Comparison of ENCODE assay signal across 11 cellular contexts in the genomic region with DNA sequence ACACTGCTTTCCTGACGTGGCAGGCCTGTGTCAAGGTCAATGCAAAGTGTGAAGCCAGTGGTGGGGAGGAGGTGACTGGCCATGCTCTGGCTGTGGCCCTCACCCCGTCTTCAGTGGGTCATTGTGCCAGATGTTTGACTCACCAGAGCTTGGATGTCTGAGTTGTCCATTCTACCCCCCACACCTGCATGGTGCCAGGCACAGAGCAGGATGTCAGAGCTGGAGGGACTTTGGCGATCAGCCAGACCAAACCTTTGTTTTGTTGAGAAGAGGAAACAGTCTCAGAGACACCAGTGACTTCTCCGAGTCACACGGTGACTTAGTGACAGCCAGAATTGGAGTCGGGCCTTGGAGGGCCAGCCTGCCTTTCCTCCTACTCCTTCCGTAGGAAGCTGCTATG. TPM values are rescaled to one million over a fixed set of nuclear protein-coding genes. Genes with fewer than 3 reads are reported as not detected.
DNase-seq lines count a peak whose midpoint lies in the region; ATAC-seq and TF ChIP-seq lines count a peak whose summit lies in the region.
"Had no signal": no experiment of that assay in that cellular context is flagged by ENCODE, and none has a peak within 500 bp of the region (broad histone marks: within the 10 kb centered on the region; RNA-seq: fewer than 3 reads in every experiment).

No MANE protein-coding gene starts in this region.

- H3K36me3 ChIP-seq in BE2C (peaks cover 61% of the 10 kb centered on the region), DND-41 (ENCODE audit: insufficient read depth, low read length) (peaks cover 27% of the 10 kb centered on the region), RWPE2 (ENCODE audit: low read depth) (no peaks in the 10 kb centered on the region)

- H4K20me1 ChIP-seq in DND-41 (ENCODE audit: insufficient read depth, low read length) = 0 out of 2 replicates have a peak, but pooled peaks cover 5% of the 10 kb centered on the region

- H3K9me3 Mint-ChIP-seq in activated T-cell treated with anti-CD3 and anti-CD28 coated beads, Interleukin-2, amount 50 U/mL, for 4 hours = peaks cover 13% of the 10 kb centered on the region

- H3K27me3 Mint-ChIP-seq in activated T-cell treated with anti-CD3 and anti-CD28 coated beads, Interleukin-2, amount 50 U/mL, for 4 hours (ENCODE audit: low read depth) = peaks cover 10% of the 10 kb centered on the region

- H3K4me1 Mint-ChIP-seq in activated T-cell treated with anti-CD3 and anti-CD28 coated beads, Interleukin-2, amount 50 U/mL, for 4 hours (ENCODE audit: low read depth) = peaks cover 9% of the 10 kb centered on the region

- TF ChIP-seq CTCF in BE2C (IDR thresholded peaks at IDR 0.05; ENCODE audit: low read depth, low read length) (no peak), DND-41 (IDR thresholded peaks at IDR 0.05; ENCODE audit: borderline replicate concordance, extremely low read depth, low read length, poor library complexity, severe bottlenecking) (no peak), RWPE2 (IDR thresholded peaks at IDR 0.05; ENCODE audit: poor library complexity, severe bottlenecking) (no peak)

- peaks cover 10% of the 10 kb centered on the region; the same call in 1 of the 2 replicates for H3K9me3 ChIP-seq in BE2C
- peaks cover 5% of the 10 kb centered on the region for H3K9me3 ChIP-seq in DND-41 (ENCODE audit: insufficient read depth, low read length, severe bottlenecking)
- H3K9me3 ChIP-seq in RWPE2 (ENCODE audit: severe bottlenecking) = peaks cover 7% of the 10 kb centered on the region

- peak; percentile 81 for ATAC-seq in DND-41 (ENCODE audit: insufficient read depth, low read depth)
- ATAC-seq in RWPE2 (ENCODE audit: low read depth) = peak; percentile 10; the same call in 2 of the 3 replicates
- ATAC-seq in activated T-cell treated with anti-CD3 and anti-CD28 coated beads, Interleukin-2, amount 50 U/mL, for 4 hours = no peak

- H3K36me3 Mint-ChIP-seq in activated T-cell treated with anti-CD3 and anti-CD28 coated beads, Interleukin-2, amount 50 U/mL, for 4 hours (ENCODE audit: insufficient read depth) = no peaks in the 10 kb centered on the region

- H3K4me3 ChIP-seq in BE2C (ENCODE audit: low read depth, low read length) = no peak overlapping the region
- H3K4me3 ChIP-seq in DND-41 (ENCODE audit: low read depth in 1 of 2, low read length in 2 of 2) = no peak overlapping the region
- H3K4me3 ChIP-seq in RWPE2 (ENCODE audit: severe bottlenecking) = no peak overlapping the region

- H3K4me1 ChIP-seq in BE2C = peaks cover 10% of the 10 kb centered on the region
- H3K4me1 ChIP-seq in DND-41 (ENCODE audit: insufficient read depth, low read length) = peaks cover 20% of the 10 kb centered on the region
- H3K4me1 ChIP-seq in RWPE2 (ENCODE audit: insufficient read depth, poor library complexity, severe bottlenecking) = peaks cover 25% of the 10 kb centered on the region

- H3K27ac ChIP-seq in DND-41 (ENCODE audit: low read length) (peak overlapping the region; percentile 55), RWPE2 (ENCODE audit: poor library complexity, severe bottlenecking) (no peak overlapping the region)

- H3K27me3 ChIP-seq in BE2C (no peaks in the 10 kb centered on the region), DND-41 (ENCODE audit: insufficient read depth, low read length, poor library complexity) (no peaks in the 10 kb centered on the region), RWPE2 (ENCODE audit: insufficient read depth, poor library complexity, severe bottlenecking) (no peaks in the 10 kb centered on the region)

- no peak overlapping the region for H3K4me3 Mint-ChIP-seq in activated T-cell treated with anti-CD3 and anti-CD28 coated beads, Interleukin-2, amount 50 U/mL, for 4 hours
- H3K4me3 Mint-ChIP-seq: dendritic cell treated with granulocyte-macrophage colony-stimulating factor and Interleukin-4, amounts not matched to agents 40 ng/mL and 50 ng/mL, for 4 days had no signal

- no peak overlapping the region for H3K9ac ChIP-seq in DND-41 (ENCODE audit: low read depth, low read length)

- no peak overlapping the region for H3K4me2 ChIP-seq in DND-41 (ENCODE audit: insufficient read depth, low read length)

- DNase-seq in BE2C (peak; percentile 62), DND-41 (peak; percentile 66), RWPE2 (ENCODE audit: low spot score) (no peak), kidney tubule cell (ENCODE audit: low spot score) (peak; percentile 93), germinal center (ENCODE audit: low spot score) (no peak), NCI-H2107 (lab: John Stamatoyannopoulos, UW) (no peak)
- no peak for DNase-seq in activated effector memory CD4-positive, alpha-beta T cell treated with anti-CD3 and anti-CD28 coated beads, Interleukin-2, amount 50 U/mL, for 16 hours
- DNase-seq in activated T-cell treated with anti-CD3 and anti-CD28 coated beads, Interleukin-2, amount 50 U/mL, for 4 hours = no peak
- DNase-seq: NCI-H82, retina had no signal

- H3K79me2 ChIP-seq in DND-41 (ENCODE audit: insufficient read depth, low read length) = peaks cover 52% of the 10 kb centered on the region

- H2AFZ ChIP-seq in DND-41 (ENCODE audit: low read depth, low read length) = no peak overlapping the region

RNA-seq across cellular contexts. Expression of gene SMAD6, which starts 49.5 kb away (rescaled TPM):
- polyA plus RNA-seq in BE2C (2012; ENCODE audit: insufficient read depth, insufficient read length, low read depth) = 52.5 TPM
- under 1 TPM; 0.05 to 0.25 (median 0.08) TPM for total RNA-seq in activated T-cell treated with anti-CD3 and anti-CD28 coated beads, Interleukin-2, amount 50 U/mL, for 4 hours

Comparison
In these comparisons a context has a peak if more than half of its experiments do, and no peak if none do; other contexts are left out.
1. DNase-seq: peak in BE2C (single experiment), DND-41 (single experiment) and kidney tubule cell (single experiment); none in RWPE2 (single experiment), germinal center (single experiment), NCI-H2107 (single experiment), activated effector memory CD4-positive, alpha-beta T cell treated with anti-CD3 and anti-CD28 coated beads, Interleukin-2, amount 50 U/mL, for 16 hours (single experiment) and activated T-cell treated with anti-CD3 and anti-CD28 coated beads, Interleukin-2, amount 50 U/mL, for 4 hours (single experiment).
2. ATAC-seq: peak in DND-41 (single experiment) and RWPE2 (single experiment); none in activated T-cell treated with anti-CD3 and anti-CD28 coated beads, Interleukin-2, amount 50 U/mL, for 4 hours (0 of 2).